8 cellular contexts compared by ENCODE assay signal in the genomic region with DNA sequence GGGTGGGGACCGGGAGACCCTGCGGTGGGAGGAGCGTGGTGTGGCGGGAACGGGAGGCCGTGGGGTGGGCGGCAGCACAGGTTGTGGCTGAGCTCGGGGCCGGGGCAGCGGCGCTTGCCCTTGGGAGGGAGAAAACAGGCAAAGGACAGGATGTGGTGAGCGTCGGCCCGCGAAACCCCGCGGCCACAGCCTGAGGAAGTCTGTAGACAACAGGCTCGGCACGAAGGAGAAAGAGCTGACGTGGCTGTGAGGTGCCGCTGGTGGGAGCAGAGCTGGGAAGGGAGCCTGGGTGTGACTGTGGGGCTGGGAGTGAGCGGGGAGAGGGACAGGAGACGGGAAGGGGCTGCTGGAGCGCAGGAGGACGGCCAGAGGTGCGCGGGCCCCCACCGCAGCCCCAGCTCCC.
DNase-seq lines count a peak whose midpoint lies in the region; ATAC-seq and TF ChIP-seq lines count a peak whose summit lies in the region.

No MANE protein-coding gene starts in this region.

- peaks cover 56% of the 10 kb centered on the region for H3K4me1 Mint-ChIP-seq in activated CD8-positive, alpha-beta T cell treated with anti-CD3 and anti-CD28 coated beads, Interleukin-2, amount 10 ng/mL, durations not matched to agents 7 days and 5 days (ENCODE audit: low read depth)
- H3K4me1 Mint-ChIP-seq in stimulated activated naive CD8-positive, alpha-beta T cell treated with anti-CD3 and anti-CD28 coated beads, Interleukin-15, Interleukin-2, amounts not matched to agents 100 ng/mL and 50 ng/mL, for 24 hours (ENCODE audit: low read depth) = peaks cover 47% of the 10 kb centered on the region

- peak overlapping the region; percentile 90 for H3K4me3 Mint-ChIP-seq in activated CD8-positive, alpha-beta T cell treated with anti-CD3 and anti-CD28 coated beads, Interleukin-2, amount 10 ng/mL, durations not matched to agents 7 days and 5 days
- H3K4me3 Mint-ChIP-seq in stimulated activated naive CD8-positive, alpha-beta T cell treated with anti-CD3 and anti-CD28 coated beads, Interleukin-15, Interleukin-2, amounts not matched to agents 100 ng/mL and 50 ng/mL, for 24 hours = peak overlapping the region; percentile 77

- ATAC-seq in HG03460 (IDR thresholded peaks at IDR 0.05; ENCODE audit: unreplicated experiment) = peak; percentile 60
- ATAC-seq in activated CD8-positive, alpha-beta T cell treated with anti-CD3 and anti-CD28 coated beads, Interleukin-2, amount 10 ng/mL, durations not matched to agents 7 days and 5 days = peak; percentile 74
- peak; percentile 31 for ATAC-seq in left lobe of liver
- no peak for ATAC-seq in SK-N-SH treated with all-trans-retinoic acid at 6 μM for 48 hours

- no peaks in the 10 kb centered on the region for H3K27me3 Mint-ChIP-seq in activated CD8-positive, alpha-beta T cell treated with anti-CD3 and anti-CD28 coated beads, Interleukin-2, amount 10 ng/mL, durations not matched to agents 7 days and 5 days (ENCODE audit: low read depth)
- no peaks in the 10 kb centered on the region for H3K27me3 Mint-ChIP-seq in stimulated activated naive CD8-positive, alpha-beta T cell treated with anti-CD3 and anti-CD28 coated beads, Interleukin-15, Interleukin-2, amounts not matched to agents 100 ng/mL and 50 ng/mL, for 24 hours

- CTCF ChIA-PET in activated CD8-positive, alpha-beta T cell treated with anti-CD3 and anti-CD28 coated beads, Interleukin-2, amount 10 ng/mL, durations not matched to agents 7 days and 5 days (lab: Charles Lee) = interaction anchor here (1.0 kb wide), 1 partner anchor 204 kb away, joined by 3 read pairs; no protein-coding TSS in a partner anchor

- peaks cover 16% of the 10 kb centered on the region for H3K36me3 Mint-ChIP-seq in activated CD8-positive, alpha-beta T cell treated with anti-CD3 and anti-CD28 coated beads, Interleukin-2, amount 10 ng/mL, durations not matched to agents 7 days and 5 days (ENCODE audit: low read depth)
- no peaks in the 10 kb centered on the region for H3K36me3 Mint-ChIP-seq in stimulated activated naive CD8-positive, alpha-beta T cell treated with anti-CD3 and anti-CD28 coated beads, Interleukin-15, Interleukin-2, amounts not matched to agents 100 ng/mL and 50 ng/mL, for 24 hours (ENCODE audit: low read depth)

- H3K27ac Mint-ChIP-seq in activated CD8-positive, alpha-beta T cell treated with anti-CD3 and anti-CD28 coated beads, Interleukin-2, amount 10 ng/mL, durations not matched to agents 7 days and 5 days = peak overlapping the region; percentile 100
- H3K27ac Mint-ChIP-seq in stimulated activated naive CD8-positive, alpha-beta T cell treated with anti-CD3 and anti-CD28 coated beads, Interleukin-15, Interleukin-2, amounts not matched to agents 100 ng/mL and 50 ng/mL, for 24 hours = peak overlapping the region; percentile 90

- H3K9me3 Mint-ChIP-seq in activated CD8-positive, alpha-beta T cell treated with anti-CD3 and anti-CD28 coated beads, Interleukin-2, amount 10 ng/mL, durations not matched to agents 7 days and 5 days (ENCODE audit: insufficient read depth) = no peaks in the 10 kb centered on the region
- no peaks in the 10 kb centered on the region for H3K9me3 Mint-ChIP-seq in stimulated activated naive CD8-positive, alpha-beta T cell treated with anti-CD3 and anti-CD28 coated beads, Interleukin-15, Interleukin-2, amounts not matched to agents 100 ng/mL and 50 ng/mL, for 24 hours

- peak; percentile 79 for DNase-seq in NK-92 treated with Interleukin-12 subunit alpha and Interleukin-12 subunit beta, amount 100 ng/mL, for 24 hours (lab: John Stamatoyannopoulos, UW)
- DNase-seq in NK-92 (lab: John Stamatoyannopoulos, UW; ENCODE audit: unreplicated experiment) (no peak), left lobe of liver (ENCODE audit: low spot score) (no peak), DMS 273 treated with DMSO at 0.1 percent for 48 hours (lab: John Stamatoyannopoulos, UW) (no peak)
- DNase-seq in activated CD8-positive, alpha-beta T cell treated with anti-CD3 and anti-CD28 coated beads, Interleukin-2, amount 10 ng/mL, durations not matched to agents 7 days and 5 days = peak; percentile 86

- POLR2A ChIA-PET in activated CD8-positive, alpha-beta T cell treated with anti-CD3 and anti-CD28 coated beads, Interleukin-2, amount 10 ng/mL, durations not matched to agents 7 days and 5 days (lab: Charles Lee) = interaction anchor here (0.6 to 2.9 kb wide), 4 partner anchors 11 to 216 kb away, joined by 3 to 43 read pairs (median 4); no protein-coding TSS in a partner anchor

TF ChIP-seq in SK-N-SH treated with all-trans-retinoic acid at 6 μM for 48 hours, 23 proteins besides CTCF, POLR2A, EP300 and RAD21:
- TF ChIP-seq SNAI2 (CRISPR knock-in tag; IDR thresholded peaks at IDR 0.05) = no peak
- no peak for TF ChIP-seq CSDC2 (CRISPR knock-in tag; IDR thresholded peaks at IDR 0.05)
- no peak for TF ChIP-seq RARB (CRISPR knock-in tag; IDR thresholded peaks at IDR 0.05)

Comparison
In these comparisons a context has a peak if more than half of its experiments do, and no peak if none do; other contexts are left out.
1. DNase-seq: peak in NK-92 treated with Interleukin-12 subunit alpha and Interleukin-12 subunit beta, amount 100 ng/mL, for 24 hours (single experiment) and activated CD8-positive, alpha-beta T cell treated with anti-CD3 and anti-CD28 coated beads, Interleukin-2, amount 10 ng/mL, durations not matched to agents 7 days and 5 days (single experiment); none in NK-92 (single experiment), left lobe of liver (single experiment) and DMS 273 treated with DMSO at 0.1 percent for 48 hours (single experiment).